ENCODE assay signal across 13 cellular contexts in the genomic region with DNA sequence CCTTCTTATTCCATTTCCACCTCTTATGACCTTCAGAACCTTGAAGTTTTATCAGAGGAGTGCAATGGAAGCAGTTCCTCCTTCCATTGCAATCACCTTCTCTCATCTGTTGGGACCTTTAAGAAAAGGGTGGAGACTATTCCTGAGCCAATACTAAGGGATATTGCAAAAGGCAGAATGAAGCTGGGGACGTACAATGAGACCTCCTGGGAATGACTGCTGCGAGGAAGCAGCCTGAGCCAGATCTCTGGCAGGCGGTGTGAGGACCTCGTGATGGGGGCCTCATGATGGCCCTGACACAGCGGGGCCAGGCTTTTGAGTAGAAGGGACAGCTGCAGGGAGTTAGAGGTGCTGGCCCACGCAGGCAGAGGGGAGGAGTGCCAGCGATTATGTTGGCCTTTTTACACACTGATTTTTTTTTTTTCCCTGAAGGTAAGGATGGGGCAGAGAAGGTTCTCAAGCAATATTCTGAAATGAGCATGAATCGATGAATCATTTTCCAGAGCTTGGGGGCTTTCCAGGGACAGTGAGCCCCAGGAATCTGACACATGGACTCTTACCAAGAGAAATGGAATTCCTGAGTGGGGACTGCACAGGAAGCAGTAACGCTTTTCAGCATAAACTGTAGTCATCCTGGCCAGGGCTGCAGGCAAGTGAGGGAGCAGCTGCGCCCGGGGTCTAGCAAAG. TPM values are rescaled to one million over a fixed set of nuclear protein-coding genes. Genes with fewer than 3 reads are reported as not detected.
A peak's percentile ranks its signal among the peaks of the same experiment; 100 is the strongest.
DNase-seq lines count a peak whose midpoint lies in the region; ATAC-seq, FAIRE-seq and TF ChIP-seq lines count a peak whose summit lies in the region.
"Had no signal": no experiment of that assay in that cellular context is flagged by ENCODE, and none has a peak within 500 bp of the region (broad histone marks: within the 10 kb centered on the region; RNA-seq: fewer than 3 reads in every experiment).

No MANE protein-coding gene starts in this region.

- H3K4me2 ChIP-seq in K562 (ENCODE audit: insufficient read depth, low read length) (peak overlapping the region; percentile 50), skeletal muscle satellite cell (ENCODE audit: low read length) (peak overlapping the region; percentile 69)

- H3K36me3 ChIP-seq in K562 (ENCODE audit: control insufficient read depth, insufficient read depth, low read length) (no peaks in the 10 kb centered on the region), skeletal muscle satellite cell (ENCODE audit: insufficient read depth, low read length) (no peaks in the 10 kb centered on the region)
- H3K36me3 ChIP-seq: thoracic aorta had no signal

- H3K4me1 ChIP-seq in K562 (replicated peaks in 1 of 2; ENCODE audit: control insufficient read depth in 2 of 2, insufficient read depth in 2 of 2, low read length in 2 of 2), result peaks cover 15 to 25% of the 10 kb centered on the region in 2 experiments
- peaks cover 47% of the 10 kb centered on the region for H3K4me1 ChIP-seq in skeletal muscle satellite cell (ENCODE audit: control insufficient read depth, insufficient read depth, low read length)

- H3K27me3 ChIP-seq in K562 (ENCODE audit: control insufficient read depth in 2 of 2, insufficient read depth in 2 of 2, low read length in 2 of 2), result no peaks in the 10 kb centered on the region
- H3K27me3 ChIP-seq in skeletal muscle satellite cell (ENCODE audit: control insufficient read depth, insufficient read depth, low read length), result no peaks in the 10 kb centered on the region

- peak in 1 of 2 experiments; percentile 14; a peak in 1 of 4 replicates for TF ChIP-seq RAD21 in K562 (CRISPR knock-in tag; conservative IDR thresholded peaks at IDR 0.05 in 1 of 2, IDR thresholded peaks at IDR 0.05 in 1 of 2)

- TF ChIP-seq POLR2A in K562 (conservative IDR thresholded peaks at IDR 0.05), result no peak

- no peak for TF ChIP-seq CTCF in K562 (IDR thresholded peaks at IDR 0.05 in 2 of 3, conservative IDR thresholded peaks at IDR 0.05 in 1 of 3; ENCODE audit: insufficient read depth in 2 of 3, low read depth in 1 of 3, low read length in 3 of 3)

- no peaks in the 10 kb centered on the region for H4K20me1 ChIP-seq in K562 (replicated peaks; ENCODE audit: control insufficient read depth, insufficient read depth, low read length)

- WGBS in K562 (ENCODE audit: insufficient coverage, low coverage, missing lambda C conversion rate), result 26% methylated on average over 10 of the region's 11 CpGs

- no peaks in the 10 kb centered on the region for H3K79me2 ChIP-seq in K562 (ENCODE audit: control insufficient read depth, insufficient read depth, low read length)

- no peaks in the 10 kb centered on the region for H3K9me3 ChIP-seq in K562 (replicated peaks; ENCODE audit: control insufficient read depth, insufficient read depth, low read depth, low read length)
- no peaks in the 10 kb centered on the region for H3K9me3 ChIP-seq in skeletal muscle satellite cell (replicated peaks; ENCODE audit: low read length)
- H3K9me3 ChIP-seq: thoracic aorta had no signal

- ATAC-seq in K562 (peak; percentile 78), left ventricle myocardium superior (peak; percentile 89)
- ATAC-seq: natural killer cell had no signal

- no peak overlapping the region for H3K4me3 ChIP-seq in K562
- H3K4me3 ChIP-seq in skeletal muscle satellite cell (ENCODE audit: low read length), result peak overlapping the region; percentile 37
- H3K4me3 ChIP-seq: thoracic aorta had no signal

- peak overlapping the region; percentile 18; the same call in 1 of the 3 replicates for H3K27ac ChIP-seq in K562 (ENCODE audit: extremely low read depth, low read depth, low read length)
- H3K27ac ChIP-seq: thoracic aorta had no signal

- H3K9ac ChIP-seq in K562 (ENCODE audit: insufficient read depth in 1 of 2, low read depth in 2 of 2, low read length in 2 of 2), result peak overlapping the region; percentile 11 to 67; a peak in 2 of 4 replicates
- peak overlapping the region; percentile 55 for H3K9ac ChIP-seq in skeletal muscle satellite cell (ENCODE audit: low read depth, low read length)

- peak; percentile 75 for FAIRE-seq in K562 (lab: Jason Lieb, UNC)
- FAIRE-seq: TTC549 had no signal

- peak overlapping the region; percentile 88 for H2AFZ ChIP-seq in K562 (ENCODE audit: low read depth, low read length)

- peak; percentile 83 for TF ChIP-seq EP300 in K562 (IDR thresholded peaks at IDR 0.05; ENCODE audit: low read length)

- POLR2A ChIA-PET in K562 (lab: Yijun Ruan, JAX), result interaction anchor here (0.7 to 1.1 kb wide), 4 partner anchors 11 to 80 kb away, joined by 3 to 5 read pairs (median 4); no protein-coding TSS in a partner anchor

- BruUV-seq in K562 (replicated peaks; lab: Mats Ljungman, UMichigan), result no TSS peak

- H3K9me1 ChIP-seq in K562 (ENCODE audit: control insufficient read depth, insufficient read depth, low read length), result no peaks in the 10 kb centered on the region

- DNase-seq in HCEC 1CT (peak; percentile 93), K562 (ENCODE audit: extremely low read depth in 1 of 4, low spot score in 3 of 4) (peak in 2 of 4 experiments; percentile 46 to 57), left ventricle myocardium superior (peak; percentile 82), NCI-H1417 (lab: John Stamatoyannopoulos, UW) (no peak), T-helper 9 cell (no peak), NCI-H1105 treated with DMSO at 0.1 percent for 48 hours (lab: John Stamatoyannopoulos, UW) (no peak)
- no peak for DNase-seq in activated T-cell treated with anti-CD3 and anti-CD28 coated beads, Interleukin-2, amount 50 U/mL, for 1 hour
- DNase-seq: central memory CD4-positive, alpha-beta T cell; natural killer cell; NCI-H146 had no signal

- in situ Hi-C loops in K562 (cut with MboI), result loop anchor here (5.0 to 10.0 kb wide), 2 partner anchors 84 to 543 kb away; no protein-coding TSS in a partner anchor

- CTCF ChIA-PET in K562 (lab: Yijun Ruan, JAX; ENCODE audit: low intra/inter-chr PET ratio), result interaction anchor here (0.6 to 1.5 kb wide), 3 partner anchors 15 to 655 kb away, joined by 3 to 8 read pairs (median 3); no protein-coding TSS in a partner anchor

- intact Hi-C loops in K562 (cut with micrococcal nuclease) (loop anchor here (1.0 to 10.0 kb wide), 2 partner anchors 41 to 1707 kb away; no protein-coding TSS in a partner anchor), left ventricle myocardium superior (cut with micrococcal nuclease) (no loop called here)

TF ChIP-seq in K562, 482 proteins besides CTCF, POLR2A, EP300 and RAD21 (continues in another document):
- peak; percentile 68; the same call in 1 of the 2 replicates for TF ChIP-seq CTBP1 (IDR thresholded peaks at IDR 0.05; ENCODE audit: borderline replicate concordance)
- TF ChIP-seq FOXA3 (CRISPR knock-in tag; conservative IDR thresholded peaks at IDR 0.05 in 1 of 2, IDR thresholded peaks at IDR 0.05 in 1 of 2), result no peak
- no peak for TF ChIP-seq PHB2 (IDR thresholded peaks at IDR 0.05; ENCODE audit: low read depth)
- no peak for TF ChIP-seq PHF21A (IDR thresholded peaks at IDR 0.05; ENCODE audit: borderline replicate concordance, low read depth)
- TF ChIP-seq SMAD2 (IDR thresholded peaks at IDR 0.05; ENCODE audit: low read depth, low read length), result no peak
- TF ChIP-seq ZC3H4 (CRISPR knock-in tag; IDR thresholded peaks at IDR 0.05; ENCODE audit: borderline replicate concordance), result no peak
- peak; percentile 55; the same call in 1 of the 2 replicates for TF ChIP-seq KLF16 (IDR thresholded peaks at IDR 0.05)
- TF ChIP-seq, protein P1, sequence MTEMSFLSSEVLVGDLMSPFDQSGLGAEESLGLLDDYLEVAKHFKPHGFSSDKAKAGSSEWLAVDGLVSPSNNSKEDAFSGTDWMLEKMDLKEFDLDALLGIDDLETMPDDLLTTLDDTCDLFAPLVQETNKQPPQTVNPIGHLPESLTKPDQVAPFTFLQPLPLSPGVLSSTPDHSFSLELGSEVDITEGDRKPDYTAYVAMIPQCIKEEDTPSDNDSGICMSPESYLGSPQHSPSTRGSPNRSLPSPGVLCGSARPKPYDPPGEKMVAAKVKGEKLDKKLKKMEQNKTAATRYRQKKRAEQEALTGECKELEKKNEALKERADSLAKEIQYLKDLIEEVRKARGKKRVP (CRISPR knock-in tag; IDR thresholded peaks at IDR 0.05), result 0 out of 2 replicates have a peak, but pooled peaks have one; percentile 7
- TF ChIP-seq, protein P2, sequence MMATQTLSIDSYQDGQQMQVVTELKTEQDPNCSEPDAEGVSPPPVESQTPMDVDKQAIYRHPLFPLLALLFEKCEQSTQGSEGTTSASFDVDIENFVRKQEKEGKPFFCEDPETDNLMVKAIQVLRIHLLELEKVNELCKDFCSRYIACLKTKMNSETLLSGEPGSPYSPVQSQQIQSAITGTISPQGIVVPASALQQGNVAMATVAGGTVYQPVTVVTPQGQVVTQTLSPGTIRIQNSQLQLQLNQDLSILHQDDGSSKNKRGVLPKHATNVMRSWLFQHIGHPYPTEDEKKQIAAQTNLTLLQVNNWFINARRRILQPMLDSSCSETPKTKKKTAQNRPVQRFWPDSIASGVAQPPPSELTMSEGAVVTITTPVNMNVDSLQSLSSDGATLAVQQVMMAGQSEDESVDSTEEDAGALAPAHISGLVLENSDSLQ (IDR thresholded peaks at IDR 0.05), result no peak
- no peak for TF ChIP-seq SP2 (IDR thresholded peaks at IDR 0.05; ENCODE audit: extremely low read depth, low read depth, low read length, poor library complexity, severe bottlenecking)
- TF ChIP-seq, protein P3, sequence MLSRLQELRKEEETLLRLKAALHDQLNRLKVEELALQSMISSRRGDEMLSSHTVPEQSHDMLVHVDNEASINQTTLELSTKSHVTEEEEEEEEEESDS (CRISPR knock-in tag; IDR thresholded peaks at IDR 0.05), result no peak

RNA-seq across cellular contexts. Expression of a gene that starts 40.0 kb away (rescaled TPM):
- total RNA-seq in K562 (2011; cell fraction: chromatin; rRNA removed; ENCODE audit: low replicate concordance), result 58.1 and 78.2 TPM in 2 replicates
- 57.9 and 60.0 TPM in 2 replicates for total RNA-seq in K562 (2011; cell fraction: nucleolus; rRNA removed)
- total RNA-seq in K562 (2011; cell fraction: nucleoplasm; rRNA removed), result 87.9 and 89.5 TPM in 2 replicates
- total RNA-seq in K562 (2014; rRNA removed), result 13.4 and 18.7 TPM in 2 replicates
- total RNA-seq in K562 (2014; rRNA removed; fragmentation: Illumina TruSeq; extraction: Trizol), result 23.2 and 31.2 TPM in 2 replicates
- total RNA-seq in K562 (2015; rRNA removed; fragmentation: Illumina TruSeq; extraction: Trizol), result 31.0 and 31.3 TPM in 2 replicates
- total RNA-seq in K562 (2021), result 45.1 and 46.0 TPM in 2 replicates
- 139 and 167 TPM in 2 replicates for polyA plus RNA-seq in K562 (2011; rRNA removed)
- polyA plus RNA-seq in K562 (2011; cell fraction: cytosol; rRNA removed), result 50.0 and 148 TPM in 2 replicates
- 31.2 and 52.6 TPM in 2 replicates for polyA plus RNA-seq in K562 (2011; cell fraction: nucleus; rRNA removed)
- polyA plus RNA-seq in K562 (2012), result 55.6 and 56.3 TPM in 2 replicates
- 53.9 and 64.5 TPM in 2 replicates for polyA plus RNA-seq in K562 (2014; fragmentation: Illumina TruSeq; extraction: Trizol)
- 100 to 1,000 TPM; 141 to 157 TPM for polyA plus RNA-seq in K562 (2014; fragmentation: Nextera tagmentation; extraction: Ambion mirVana)
- 50.1 and 64.3 TPM in 2 replicates for polyA plus RNA-seq in K562 (2014; rRNA removed)
- 76.5 and 97.3 TPM in 2 replicates for polyA minus RNA-seq in K562 (2011; rRNA and poly(A)+ RNA removed)
- polyA minus RNA-seq in K562 (2011; cell fraction: cytosol; rRNA and poly(A)+ RNA removed), result 21.9 and 33.3 TPM in 2 replicates
- polyA minus RNA-seq in K562 (2011; cell fraction: nucleus; rRNA and poly(A)+ RNA removed), result 15.9 and 29.5 TPM in 2 replicates
- total RNA-seq in left ventricle myocardium superior, result 246 TPM
- 130 and 171 TPM in 2 replicates for total RNA-seq in skeletal muscle satellite cell (2012; rRNA removed)

Comparison
In these comparisons a context has a peak if more than half of its experiments do, and no peak if none do; other contexts are left out.
1. DNase-seq: peak in HCEC 1CT (single experiment) and left ventricle myocardium superior (single experiment); none in activated T-cell treated with anti-CD3 and anti-CD28 coated beads, Interleukin-2, amount 50 U/mL, for 1 hour (single experiment), NCI-H1417 (0 of 3), T-helper 9 cell (single experiment) and NCI-H1105 treated with DMSO at 0.1 percent for 48 hours (single experiment).